In the genomic region with DNA sequence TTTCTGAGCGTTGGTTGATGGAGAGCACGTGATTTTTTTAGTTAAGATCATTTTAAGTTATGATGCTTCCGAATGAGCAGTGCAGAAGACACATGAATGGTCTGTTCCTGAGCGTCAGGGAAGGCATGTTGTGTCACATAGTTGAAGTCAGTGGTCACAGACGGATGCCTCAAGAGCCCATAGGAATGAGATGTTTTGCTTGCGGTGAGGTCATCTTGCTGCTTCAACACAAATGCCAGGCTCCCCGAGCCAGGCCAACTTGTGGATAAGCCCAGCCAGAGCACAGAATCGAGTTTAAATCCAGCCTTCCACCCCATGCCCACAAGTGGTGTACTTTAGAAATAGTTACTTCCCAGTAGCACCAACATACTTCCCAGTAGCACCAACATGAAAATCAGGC, we compare ENCODE assay signal across 20 cellular contexts. TPM values are rescaled to one million over a fixed set of nuclear protein-coding genes. Genes with fewer than 3 reads are reported as not detected.
DNase-seq lines count a peak whose midpoint lies in the region; ATAC-seq, FAIRE-seq and TF ChIP-seq lines count a peak whose summit lies in the region.
"Had no signal": no experiment of that assay in that cellular context is flagged by ENCODE, and none has a peak within 500 bp of the region (broad histone marks: within the 10 kb centered on the region; RNA-seq: fewer than 3 reads in every experiment).

No MANE protein-coding gene starts in this region.

- no peak for ATAC-seq in GM18907 (IDR thresholded peaks at IDR 0.05; ENCODE audit: unreplicated experiment)
- ATAC-seq in GM21619 (IDR thresholded peaks at IDR 0.05; ENCODE audit: unreplicated experiment) = no peak
- ATAC-seq: activated T-cell treated with anti-CD3 and anti-CD28 coated beads, Interleukin-2, amount 50 U/mL, for 4 hours; foreskin keratinocyte; naive thymus-derived CD4-positive, alpha-beta T cell had no signal

- no peaks in the 10 kb centered on the region for H3K9me3 Mint-ChIP-seq in astrocyte (ENCODE audit: unreplicated experiment)
- H3K9me3 Mint-ChIP-seq: activated T-cell treated with anti-CD3 and anti-CD28 coated beads, Interleukin-2, amount 50 U/mL, for 4 hours; CD14-positive monocyte; naive thymus-derived CD4-positive, alpha-beta T cell had no signal

- intact Hi-C loops in thyroid gland (cut with DNase I) = no loop called here

- H4K20me1 ChIP-seq in astrocyte (ENCODE audit: insufficient read depth, low read length) = peaks cover 25% of the 10 kb centered on the region

- H3K27me3 ChIP-seq in astrocyte (ENCODE audit: insufficient read depth, low read length) (no peaks in the 10 kb centered on the region), thyroid gland (no peaks in the 10 kb centered on the region)
- H3K27me3 ChIP-seq: foreskin keratinocyte, transverse colon had no signal

- H3K4me1 ChIP-seq in astrocyte (ENCODE audit: insufficient read depth, low read length) = peaks cover 12% of the 10 kb centered on the region
- peaks cover 36 to 47% of the 10 kb centered on the region in 2 donors for H3K4me1 ChIP-seq in thyroid gland

- H3K27ac ChIP-seq in astrocyte (ENCODE audit: low read depth, low read length) = peak overlapping the region; percentile 32
- peak overlapping the region; percentile 84 to 93 (median 92) for H3K27ac ChIP-seq in thyroid gland
- H3K27ac ChIP-seq: transverse colon had no signal

- peaks cover 5% of the 10 kb centered on the region for H3K36me3 ChIP-seq in astrocyte (ENCODE audit: insufficient read depth, low read length)
- H3K36me3 ChIP-seq in thyroid gland = peaks cover 0 to 1% of the 10 kb centered on the region in 2 donors

- FAIRE-seq in astrocyte (lab: Jason Lieb, UNC) = no peak

- H3K79me2 ChIP-seq in astrocyte (ENCODE audit: insufficient read depth, low read length) = peaks cover 59% of the 10 kb centered on the region

- TF ChIP-seq POLR2A in thyroid gland (IDR thresholded peaks at IDR 0.05) = peak in 1 of 2 donors; percentile 67

- no peak overlapping the region for H3K9ac ChIP-seq in astrocyte (ENCODE audit: low read length)

- WGBS in thyroid gland, 2 donors = 43 to 50% methylated on average over 8 of the region's 8 CpGs

- peak overlapping the region; percentile 50 for H3K27ac Mint-ChIP-seq in astrocyte (ENCODE audit: unreplicated experiment)
- H3K27ac Mint-ChIP-seq: naive thymus-derived CD4-positive, alpha-beta T cell had no signal

- no peaks in the 10 kb centered on the region for H3K27me3 Mint-ChIP-seq in astrocyte (ENCODE audit: low read depth, unreplicated experiment)
- H3K27me3 Mint-ChIP-seq: naive thymus-derived CD4-positive, alpha-beta T cell had no signal

- H3K9me3 ChIP-seq in astrocyte (ENCODE audit: insufficient read depth, low read depth, low read length) (no peaks in the 10 kb centered on the region), thyroid gland (no peaks in the 10 kb centered on the region)
- H3K9me3 ChIP-seq: transverse colon had no signal

- peaks cover 18% of the 10 kb centered on the region for H3K4me1 Mint-ChIP-seq in astrocyte (ENCODE audit: low read depth, unreplicated experiment)

- TF ChIP-seq CTCF in astrocyte (IDR thresholded peaks at IDR 0.05; ENCODE audit: insufficient read depth, low read depth, low read length) = no peak
- no peak for TF ChIP-seq CTCF in thyroid gland (IDR thresholded peaks at IDR 0.05)

- H3K4me3 Mint-ChIP-seq in astrocyte (ENCODE audit: unreplicated experiment) = peak overlapping the region; percentile 66
- H3K4me3 Mint-ChIP-seq: activated T-cell treated with anti-CD3 and anti-CD28 coated beads, Interleukin-2, amount 50 U/mL, for 4 hours; CD14-positive monocyte; naive thymus-derived CD4-positive, alpha-beta T cell had no signal

- no peak overlapping the region for H3K4me3 ChIP-seq in astrocyte (ENCODE audit: insufficient read depth, low read depth, low read length)
- H3K4me3 ChIP-seq in thyroid gland (replicated peaks in 1 of 3) = no peak overlapping the region
- H3K4me3 ChIP-seq: transverse colon had no signal

- DNase-seq in activated effector memory CD4-positive, alpha-beta T cell treated with anti-CD3 and anti-CD28 coated beads, Interleukin-2, amount 50 U/mL, for 16 hours = peak; percentile 37
- no peak for DNase-seq in activated effector memory CD4-positive, alpha-beta T cell treated with Interleukin-2 at 50 U/mL for 16 hours
- DNase-seq in astrocyte (ENCODE audit: low read depth) (peak; percentile 77), islet precursor cell (peak; percentile 71), thyroid gland (peak; percentile 92 to 93), DMS53 (lab: John Stamatoyannopoulos, UW) (no peak)
- DNase-seq: activated T-cell treated with anti-CD3 and anti-CD28 coated beads, Interleukin-2, amount 50 U/mL, for 4 hours; cerebellar nuclear complex; DMS79 treated with DMSO at 0.1 percent for 48 hours; naive thymus-derived CD4-positive, alpha-beta T cell; NCI-H187 treated with DMSO at 0.1 percent for 48 hours; NCI-H446; NK-92 treated with Interleukin-12 subunit alpha and Interleukin-12 subunit beta, amount 100 ng/mL, for 24 hours; RPMI8226; stimulated activated naive CD4-positive, alpha-beta T cell; transverse colon had no signal

- no peak overlapping the region for H3K4me2 ChIP-seq in astrocyte (ENCODE audit: low read length)

- H3K36me3 Mint-ChIP-seq in astrocyte (ENCODE audit: low read depth, unreplicated experiment) = peaks cover 19% of the 10 kb centered on the region

- H2AFZ ChIP-seq in astrocyte (ENCODE audit: low read depth, low read length) = no peak overlapping the region

RNA-seq across cellular contexts. Expression of gene UPF3A, which starts 5.4 kb away (rescaled TPM):
- total RNA-seq in astrocyte = 37.5 and 44.8 TPM in 2 replicates
- 10 to 100 TPM; 58.8 to 81.9 (median 70.1) TPM for total RNA-seq in thyroid gland

RNA-seq across cellular contexts. Expression of gene CHAMP1, which starts 27.5 kb away (rescaled TPM):
- total RNA-seq in astrocyte (23.9 and 26.8 TPM in 2 replicates), thyroid gland (10 to 100 TPM; 15.6 to 32.1 (median 18.0) TPM)

RNA-seq across cellular contexts. Expression of gene CDC16, which starts 52.1 kb away (rescaled TPM):
- total RNA-seq in astrocyte (77.0 and 81.0 TPM in 2 replicates), thyroid gland (10 to 100 TPM; 43.9 to 63.5 (median 55.5) TPM)

Comparison
In these comparisons a context has a peak if more than half of its experiments do, and no peak if none do; other contexts are left out.
1. DNase-seq: peak in activated effector memory CD4-positive, alpha-beta T cell treated with anti-CD3 and anti-CD28 coated beads, Interleukin-2, amount 50 U/mL, for 16 hours (single experiment), astrocyte (single experiment), islet precursor cell (single experiment) and thyroid gland (2 of 2); none in activated effector memory CD4-positive, alpha-beta T cell treated with Interleukin-2 at 50 U/mL for 16 hours (single experiment) and DMS53 (single experiment).